In genomic region chrX:44093431-44093830, GRCh38 we compare ENCODE assay signal across 6 cellular contexts.
"Had no signal": no experiment of that assay in that cellular context is flagged by ENCODE, and none has a peak within 500 bp of the region (broad histone marks: within the 10 kb centered on the region; RNA-seq: fewer than 3 reads in every experiment).

No MANE protein-coding gene starts in this region.

- H3K9me3 ChIP-seq: HAP-1 had no signal

- H3K36me3 ChIP-seq: HAP-1 had no signal

- H3K4me3 ChIP-seq: GM23248, HAP-1 had no signal

- DNase-seq: GM23248, GOT3, H7, HFFc6 had no signal

- H3K27ac ChIP-seq: GM23248, HL-60 had no signal

- H3K4me1 ChIP-seq: HAP-1 had no signal
